In the genomic region with DNA sequence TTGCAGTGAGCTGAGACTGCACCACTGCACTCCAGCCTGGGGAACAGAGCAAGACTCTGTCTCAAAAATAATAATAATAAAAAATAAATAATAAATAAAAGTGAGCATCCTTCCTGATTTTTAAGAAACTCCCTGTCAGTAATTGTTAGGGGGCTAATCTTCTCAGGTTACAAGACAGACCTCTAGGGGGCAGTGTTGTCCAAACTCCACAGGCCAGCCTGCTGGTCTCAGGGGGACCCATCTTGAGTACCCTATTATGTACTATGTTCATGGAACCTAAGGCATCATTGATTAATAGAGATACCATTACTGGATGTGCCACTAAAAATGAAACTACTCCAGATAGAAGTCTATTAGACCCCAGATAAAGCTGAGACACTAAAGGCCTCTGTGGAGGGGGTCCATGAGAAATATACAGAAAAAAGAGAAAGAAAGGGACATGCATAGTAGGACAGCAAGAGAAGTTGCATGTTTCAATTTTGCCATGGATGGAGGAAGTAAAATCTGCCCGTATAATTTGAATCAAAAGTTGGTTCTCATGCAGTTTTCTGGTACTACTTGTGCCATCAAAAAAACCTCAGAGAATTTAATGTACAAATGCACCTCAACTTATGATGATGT, we compare ENCODE assay signal across 9 cellular contexts.
DNase-seq lines count a peak whose midpoint lies in the region; FAIRE-seq and TF ChIP-seq lines count a peak whose summit lies in the region.
"Had no signal": no experiment of that assay in that cellular context is flagged by ENCODE, and none has a peak within 500 bp of the region (broad histone marks: within the 10 kb centered on the region; RNA-seq: fewer than 3 reads in every experiment).

No MANE protein-coding gene starts in this region.

- no peak overlapping the region for H2AFZ ChIP-seq in KMS-11 (ENCODE audit: low read depth)

- TF ChIP-seq CTCF in AG04450 (IDR thresholded peaks at IDR 0.05; ENCODE audit: low read depth, low read length) (peak; percentile 46), KMS-11 (conservative IDR thresholded peaks at IDR 0.05; ENCODE audit: low read depth, low read length) (peak; percentile 89)

- no peaks in the 10 kb centered on the region for H3K79me2 ChIP-seq in KMS-11 (ENCODE audit: insufficient read depth, low read depth)

- POLR2A ChIA-PET in AG04450 (lab: Yijun Ruan, JAX) = interaction anchor here (1.1 kb wide), 1 partner anchor 82 kb away, joined by 3 read pairs; no protein-coding TSS in a partner anchor

- no peak for FAIRE-seq in urothelium cell line (lab: Jason Lieb, UNC)
- FAIRE-seq: colon had no signal

- H3K27me3 ChIP-seq in AG04450 (ENCODE audit: control insufficient read depth, insufficient read depth, low read length) (no peaks in the 10 kb centered on the region), KMS-11 (ENCODE audit: insufficient read depth, low read depth) (no peaks in the 10 kb centered on the region)

- DNase-seq in AG04450 (ENCODE audit: low read depth, low spot score) = no peak
- DNase-seq in activated T-cell treated with anti-CD3 and anti-CD28 coated beads, Interleukin-2, amount 50 U/mL, for 1 hour = peak; percentile 44
- peak; percentile 63 for DNase-seq in hepatic stellate cell (ENCODE audit: low spot score)
- DNase-seq in stimulated activated CD8-positive, alpha-beta memory T cell treated with anti-CD3 and anti-CD28 coated beads, Interleukin-7, amount 100 ng/mL, for 4 hours (ENCODE audit: low read depth in 2 of 2) = peak; percentile 20 to 52
- DNase-seq in globus pallidus (ENCODE audit: low spot score) = no peak
- no peak for DNase-seq in urothelium cell line (ENCODE audit: low spot score)
- DNase-seq in NCI-H2029 treated with DMSO at 0.1 percent for 48 hours (lab: John Stamatoyannopoulos, UW) = no peak

- H3K4me2 ChIP-seq in KMS-11 = peak overlapping the region; percentile 27; the same call in 1 of the 2 replicates

- H3K27ac ChIP-seq in AG04450 (ENCODE audit: low read depth, low read length) (no peak overlapping the region), KMS-11 (no peak overlapping the region)

- H3K9me3 ChIP-seq in AG04450 (ENCODE audit: control insufficient read depth, insufficient read depth, low read length) = peaks cover 15% of the 10 kb centered on the region

- no peaks in the 10 kb centered on the region for H4K20me1 ChIP-seq in KMS-11 (ENCODE audit: insufficient read depth)

- peaks cover 89% of the 10 kb centered on the region for H3K4me1 ChIP-seq in KMS-11 (ENCODE audit: low read depth, poor library complexity, severe bottlenecking)

- CTCF ChIA-PET in AG04450 (lab: Charles Lee) = interaction anchor here (0.6 to 2.3 kb wide), 15 partner anchors 9 to 757 kb away, joined by 3 to 25 read pairs (median 4); no protein-coding TSS in a partner anchor

- H3K4me3 ChIP-seq in AG04450 (ENCODE audit: low read depth, low read length) = no peak overlapping the region
- peak overlapping the region; percentile 64 for H3K4me3 ChIP-seq in KMS-11 (IDR thresholded peaks at IDR 0.05; ENCODE audit: insufficient read depth, low read depth, low read length)

- H3K36me3 ChIP-seq in KMS-11 (ENCODE audit: insufficient read depth) = no peaks in the 10 kb centered on the region

- H3K9ac ChIP-seq in KMS-11 = no peak overlapping the region

Comparison
In these comparisons a context has a peak if more than half of its experiments do, and no peak if none do; other contexts are left out.
1. DNase-seq: peak in activated T-cell treated with anti-CD3 and anti-CD28 coated beads, Interleukin-2, amount 50 U/mL, for 1 hour (single experiment), hepatic stellate cell (single experiment) and stimulated activated CD8-positive, alpha-beta memory T cell treated with anti-CD3 and anti-CD28 coated beads, Interleukin-7, amount 100 ng/mL, for 4 hours (2 of 2); none in AG04450 (single experiment), globus pallidus (single experiment), urothelium cell line (single experiment) and NCI-H2029 treated with DMSO at 0.1 percent for 48 hours (single experiment).